Comparison of ENCODE assay signal across 13 cellular contexts in the genomic region with DNA sequence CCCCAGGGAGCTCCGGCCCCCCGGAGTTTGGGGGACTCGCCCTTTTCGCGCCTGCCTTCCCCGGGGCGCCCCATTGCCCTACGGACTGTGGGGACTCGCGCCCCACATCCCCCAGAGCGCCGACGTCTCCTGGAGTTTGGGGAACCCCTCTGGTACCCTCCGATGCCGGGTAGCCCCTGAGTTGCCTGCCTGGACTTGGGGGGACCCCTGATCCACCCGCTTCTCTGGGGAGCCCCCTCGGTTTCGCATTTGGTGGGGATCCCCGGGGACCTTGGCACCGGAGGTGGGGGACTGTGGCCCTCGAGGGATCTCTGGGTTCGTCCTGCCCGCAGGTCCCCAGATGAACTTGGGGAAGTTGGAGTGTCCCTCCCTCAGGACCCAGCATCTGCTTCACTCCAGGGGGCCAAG. TPM values are rescaled to one million over a fixed set of nuclear protein-coding genes. Genes with fewer than 3 reads are reported as not detected.
A peak's percentile ranks its signal among the peaks of the same experiment; 100 is the strongest.
DNase-seq lines count a peak whose midpoint lies in the region; ATAC-seq and TF ChIP-seq lines count a peak whose summit lies in the region.
"Had no signal": no experiment of that assay in that cellular context is flagged by ENCODE, and none has a peak within 500 bp of the region (broad histone marks: within the 10 kb centered on the region; RNA-seq: fewer than 3 reads in every experiment).

No MANE protein-coding gene starts in this region.

- H3K4me3 ChIP-seq in iPS-18c (ENCODE audit: insufficient read depth, low read depth, low read length) (peak overlapping the region; percentile 55), skeletal muscle cell (ENCODE audit: low read depth, low read length) (peak overlapping the region; percentile 26)
- H3K4me3 ChIP-seq: lung had no signal

- no peak for ATAC-seq in activated B cell treated with CpG ODN at 0.5 μM for 24 hours (ENCODE audit: low read depth)
- ATAC-seq: foreskin keratinocyte had no signal

- intact Hi-C loops in activated CD4-positive, alpha-beta T cell treated with anti-CD3 and anti-CD28 coated beads, Interleukin-2, amount 10 ng/mL, durations not matched to agents 24 days and 14 days (cut with micrococcal nuclease): no loop called here
- intact Hi-C loops in activated B cell treated with CpG ODN at 0.5 μM for 24 hours (cut with micrococcal nuclease): no loop called here

- POLR2A ChIA-PET in activated B cell treated with CpG ODN at 0.5 μM for 24 hours (lab: Charles Lee): no interaction called here

- peaks cover 1% of the 10 kb centered on the region for H3K36me3 Mint-ChIP-seq in activated CD4-positive, alpha-beta T cell treated with anti-CD3 and anti-CD28 coated beads, Interleukin-2, amount 10 ng/mL, durations not matched to agents 24 days and 14 days (ENCODE audit: low read depth)
- no peaks in the 10 kb centered on the region for H3K36me3 Mint-ChIP-seq in activated B cell treated with CpG ODN at 0.5 μM for 24 hours (ENCODE audit: low read depth)

- no peak for TF ChIP-seq CTCF in activated B cell treated with CpG ODN at 0.5 μM for 24 hours (IDR thresholded peaks at IDR 0.05)

- peak overlapping the region; percentile 67 for H3K4me3 Mint-ChIP-seq in activated CD4-positive, alpha-beta T cell treated with anti-CD3 and anti-CD28 coated beads, Interleukin-2, amount 10 ng/mL, durations not matched to agents 24 days and 14 days
- peak overlapping the region; percentile 70 for H3K4me3 Mint-ChIP-seq in activated B cell treated with CpG ODN at 0.5 μM for 24 hours

- CTCF ChIA-PET in activated B cell treated with CpG ODN at 0.5 μM for 24 hours (lab: Charles Lee): no interaction called here

- DNase-seq in activated CD4-positive, alpha-beta T cell treated with anti-CD3 and anti-CD28 coated beads, Interleukin-2, amount 10 ng/mL, durations not matched to agents 24 days and 14 days: peak; percentile 58
- DNase-seq in activated CD4-positive, alpha-beta T cell treated with anti-CD3 and anti-CD28 coated beads, Interleukin-2, amount 50 U/mL, for 48 hours: no peak
- DNase-seq in activated B cell treated with CpG ODN at 0.5 μM for 24 hours (no peak), skeletal muscle cell (ENCODE audit: low read depth) (no peak), NCI-H774 (lab: John Stamatoyannopoulos, UW) (no peak), foreskin melanocyte (no peak), activated gamma-delta T cell treated with Interleukin-2 at 50 U/mL for 16 hours (no peak)
- DNase-seq: DMS79, foreskin keratinocyte, NCI-H1436, T-helper 1 cell had no signal

- peaks cover 3% of the 10 kb centered on the region for H3K4me1 Mint-ChIP-seq in activated CD4-positive, alpha-beta T cell treated with anti-CD3 and anti-CD28 coated beads, Interleukin-2, amount 10 ng/mL, durations not matched to agents 24 days and 14 days
- H3K4me1 Mint-ChIP-seq in activated B cell treated with CpG ODN at 0.5 μM for 24 hours: peaks cover 10% of the 10 kb centered on the region

- H3K27ac Mint-ChIP-seq in activated CD4-positive, alpha-beta T cell treated with anti-CD3 and anti-CD28 coated beads, Interleukin-2, amount 10 ng/mL, durations not matched to agents 24 days and 14 days: no peak overlapping the region
- no peak overlapping the region for H3K27ac Mint-ChIP-seq in activated B cell treated with CpG ODN at 0.5 μM for 24 hours

- no peaks in the 10 kb centered on the region for H3K9me3 ChIP-seq in iPS-18c (ENCODE audit: control insufficient read depth, insufficient read depth, low read length)

- H3K27me3 Mint-ChIP-seq in activated CD4-positive, alpha-beta T cell treated with anti-CD3 and anti-CD28 coated beads, Interleukin-2, amount 10 ng/mL, durations not matched to agents 24 days and 14 days: peaks cover 24% of the 10 kb centered on the region
- H3K27me3 Mint-ChIP-seq in activated B cell treated with CpG ODN at 0.5 μM for 24 hours: peaks cover 32% of the 10 kb centered on the region

- H3K9me3 Mint-ChIP-seq in activated CD4-positive, alpha-beta T cell treated with anti-CD3 and anti-CD28 coated beads, Interleukin-2, amount 10 ng/mL, durations not matched to agents 24 days and 14 days: no peaks in the 10 kb centered on the region
- H3K9me3 Mint-ChIP-seq in activated B cell treated with CpG ODN at 0.5 μM for 24 hours: no peaks in the 10 kb centered on the region

RNA-seq across cellular contexts. Expression of a gene that starts 0.8 kb away (rescaled TPM):
- total RNA-seq in activated CD4-positive, alpha-beta T cell treated with anti-CD3 and anti-CD28 coated beads, Interleukin-2, amount 10 ng/mL, durations not matched to agents 24 days and 14 days: not detected in 2 replicates
- total RNA-seq in activated B cell treated with CpG ODN at 0.5 μM for 24 hours: not detected in 2 replicates
- total RNA-seq: foreskin keratinocyte had no signal

RNA-seq across cellular contexts. Expression of a gene that starts 11.1 kb away (rescaled TPM):
- total RNA-seq in activated CD4-positive, alpha-beta T cell treated with anti-CD3 and anti-CD28 coated beads, Interleukin-2, amount 10 ng/mL, durations not matched to agents 24 days and 14 days: 115 and 126 TPM in 2 replicates
- total RNA-seq in activated B cell treated with CpG ODN at 0.5 μM for 24 hours: 47.9 and 52.0 TPM in 2 replicates

RNA-seq across cellular contexts. Expression of a gene that starts 17.3 kb away (rescaled TPM):
- total RNA-seq in activated CD4-positive, alpha-beta T cell treated with anti-CD3 and anti-CD28 coated beads, Interleukin-2, amount 10 ng/mL, durations not matched to agents 24 days and 14 days: 237 TPM in 2 replicates
- 399 and 400 TPM in 2 replicates for total RNA-seq in activated B cell treated with CpG ODN at 0.5 μM for 24 hours

RNA-seq across cellular contexts. Expression of a gene that starts 38.1 kb away (rescaled TPM):
- 72.3 and 82.4 TPM in 2 replicates for total RNA-seq in activated CD4-positive, alpha-beta T cell treated with anti-CD3 and anti-CD28 coated beads, Interleukin-2, amount 10 ng/mL, durations not matched to agents 24 days and 14 days
- total RNA-seq in activated B cell treated with CpG ODN at 0.5 μM for 24 hours: 64.5 and 68.4 TPM in 2 replicates

RNA-seq across cellular contexts. Expression of a gene that starts 44.9 kb away (rescaled TPM):
- 254 and 269 TPM in 2 replicates for total RNA-seq in activated CD4-positive, alpha-beta T cell treated with anti-CD3 and anti-CD28 coated beads, Interleukin-2, amount 10 ng/mL, durations not matched to agents 24 days and 14 days
- total RNA-seq in activated B cell treated with CpG ODN at 0.5 μM for 24 hours: 172 and 185 TPM in 2 replicates
